22 cellular contexts compared by ENCODE assay signal in the genomic region with DNA sequence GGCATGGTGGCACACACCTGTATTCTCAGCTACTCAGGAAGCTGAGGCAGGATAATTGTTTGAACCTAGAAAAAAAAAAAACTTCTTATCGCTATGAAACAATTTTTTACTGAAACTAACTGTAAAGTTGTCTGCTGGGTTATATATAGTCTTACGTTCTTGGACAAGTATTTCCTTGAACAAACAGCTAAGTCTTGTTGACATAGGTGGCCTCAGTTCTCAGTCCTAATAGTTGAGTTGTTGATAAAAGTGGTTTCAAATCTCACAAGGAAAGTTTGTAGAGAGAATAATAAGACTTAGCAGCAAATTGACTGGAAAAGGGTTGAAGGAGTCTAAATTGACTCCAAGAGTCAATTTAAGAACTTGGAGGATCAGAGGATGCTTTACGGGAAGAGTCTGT.
"Had no signal": no experiment of that assay in that cellular context is flagged by ENCODE, and none has a peak within 500 bp of the region (broad histone marks: within the 10 kb centered on the region; RNA-seq: fewer than 3 reads in every experiment).

No MANE protein-coding gene starts in this region.

- H3K4me3 ChIP-seq: coronary artery, dorsolateral prefrontal cortex, esophagus muscularis mucosa, gastroesophageal sphincter, heart left ventricle, hepatocyte, lower lobe of right lung had no signal

- H3K27me3 Mint-ChIP-seq: naive thymus-derived CD4-positive, alpha-beta T cell had no signal

- H3K27ac Mint-ChIP-seq: immature natural killer cell; naive thymus-derived CD4-positive, alpha-beta T cell had no signal

- DNase-seq: dermis blood vessel endothelial cell; dorsolateral prefrontal cortex; effector CD4-positive, alpha-beta T cell; effector memory CD4-positive, alpha-beta T cell; foreskin keratinocyte; heart left ventricle; hypothalamus; immature natural killer cell; islet precursor cell; kidney; kidney glomerular epithelial cell; left cardiac atrium; left ventricle myocardium superior; lower lobe of right lung; mesenchymal stem cell; midbrain; naive thymus-derived CD4-positive, alpha-beta T cell had no signal

- H3K4me3 Mint-ChIP-seq: immature natural killer cell; naive thymus-derived CD4-positive, alpha-beta T cell had no signal

- H3K36me3 Mint-ChIP-seq: naive thymus-derived CD4-positive, alpha-beta T cell had no signal

- H3K27me3 ChIP-seq: dorsolateral prefrontal cortex, esophagus muscularis mucosa, foreskin keratinocyte, gastroesophageal sphincter, heart left ventricle, hepatocyte had no signal

- H3K79me2 ChIP-seq: hepatocyte had no signal

- H3K9me3 ChIP-seq: esophagus muscularis mucosa, gastroesophageal sphincter, heart left ventricle, lower lobe of right lung had no signal

- H2AFZ ChIP-seq: hepatocyte had no signal

- H3K36me3 ChIP-seq: esophagus muscularis mucosa, gastroesophageal sphincter, heart left ventricle, lower lobe of right lung had no signal

- H3K27ac ChIP-seq: coronary artery, dorsolateral prefrontal cortex, esophagus muscularis mucosa, foreskin keratinocyte, gastroesophageal sphincter, heart left ventricle, hepatocyte, lower lobe of right lung had no signal

- H3K4me1 Mint-ChIP-seq: immature natural killer cell; naive thymus-derived CD4-positive, alpha-beta T cell had no signal

- H3K4me2 ChIP-seq: hepatocyte had no signal

- H3K4me1 ChIP-seq: esophagus muscularis mucosa, foreskin keratinocyte, gastroesophageal sphincter, lower lobe of right lung had no signal

- ATAC-seq: foreskin keratinocyte; gastroesophageal sphincter; heart left ventricle; left cardiac atrium; left lobe of liver; left ventricle myocardium superior; lower lobe of right lung; naive thymus-derived CD4-positive, alpha-beta T cell had no signal
